8 cellular contexts compared by ENCODE assay signal in the genomic region with DNA sequence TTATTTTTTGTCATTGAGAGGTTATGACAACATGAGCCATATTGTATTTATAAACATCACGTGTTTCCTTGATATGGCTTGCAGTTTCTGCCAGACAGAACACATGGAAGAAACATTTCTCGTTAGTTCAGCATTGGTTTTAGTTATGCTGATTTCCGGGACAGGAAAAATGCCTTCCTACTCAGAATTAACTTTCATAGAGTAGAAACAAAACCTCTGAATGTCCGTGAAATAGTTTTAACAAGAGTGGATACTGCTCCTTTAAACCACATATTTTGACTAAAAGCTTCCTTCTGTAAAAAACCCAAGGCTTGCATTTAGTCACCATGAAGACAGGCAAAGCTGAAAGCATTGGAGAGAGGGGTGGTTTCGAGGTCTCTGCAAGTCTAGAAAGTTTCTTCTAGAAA.
DNase-seq lines count a peak whose midpoint lies in the region; ATAC-seq and TF ChIP-seq lines count a peak whose summit lies in the region.

No MANE protein-coding gene starts in this region.

- TF ChIP-seq POLR2A in erythroblast (IDR thresholded peaks at IDR 0.05; ENCODE audit: low read length): no peak

- peak; percentile 71 for DNase-seq in adipocyte (ENCODE audit: low read depth)
- no peak for DNase-seq in activated CD8-positive, alpha-beta memory T cell treated with anti-CD3 and anti-CD28 coated beads, Interleukin-2, amount 10 ng/mL, durations not matched to agents 7 days and 5 days
- DNase-seq in Kasumi-1 (lab: John Stamatoyannopoulos, UW): no peak
- DNase-seq in Calu3: no peak
- no peak for DNase-seq in erythroblast (lab: John Stamatoyannopoulos, UW)

- peaks cover 45% of the 10 kb centered on the region for H3K4me1 ChIP-seq in adipocyte (ENCODE audit: control insufficient read depth, insufficient read depth, low read length)

- ATAC-seq in GM18858 (IDR thresholded peaks at IDR 0.05; ENCODE audit: unreplicated experiment) (peak; percentile 94), HG02623 (IDR thresholded peaks at IDR 0.05; ENCODE audit: unreplicated experiment) (peak; percentile 89)
- ATAC-seq in activated CD8-positive, alpha-beta memory T cell treated with anti-CD3 and anti-CD28 coated beads, Interleukin-2, amount 10 ng/mL, durations not matched to agents 7 days and 5 days: no peak

- H3K36me3 Mint-ChIP-seq in nephron (ENCODE audit: low read depth) (peaks cover 31% of the 10 kb centered on the region), Calu3 (ENCODE audit: insufficient read depth, unreplicated experiment) (no peaks in the 10 kb centered on the region)
- H3K36me3 Mint-ChIP-seq in activated CD8-positive, alpha-beta memory T cell treated with anti-CD3 and anti-CD28 coated beads, Interleukin-2, amount 10 ng/mL, durations not matched to agents 7 days and 5 days: no peaks in the 10 kb centered on the region

- no peak for TF ChIP-seq CTCF in nephron (IDR thresholded peaks at IDR 0.05; ENCODE audit: unreplicated experiment in 3 of 3)
- no peak for TF ChIP-seq CTCF in Calu3 (IDR thresholded peaks at IDR 0.05; ENCODE audit: unreplicated experiment)

- H3K36me3 ChIP-seq in adipocyte (ENCODE audit: control insufficient read depth, insufficient read depth, low read length, severe bottlenecking): no peaks in the 10 kb centered on the region

- CTCF ChIA-PET in activated CD8-positive, alpha-beta memory T cell treated with anti-CD3 and anti-CD28 coated beads, Interleukin-2, amount 10 ng/mL, durations not matched to agents 7 days and 5 days (lab: Charles Lee): no interaction called here
- CTCF ChIA-PET in Calu3 (lab: Charles Lee): no interaction called here

- H3K9me3 ChIP-seq in adipocyte (ENCODE audit: control insufficient read depth, low read length): no peaks in the 10 kb centered on the region

- H3K27me3 ChIP-seq in adipocyte (replicated peaks; ENCODE audit: control insufficient read depth, insufficient read depth, low read length): no peaks in the 10 kb centered on the region

- intact Hi-C loops in Calu3 (cut with micrococcal nuclease; ENCODE audit: unreplicated experiment): no loop called here

- H3K4me1 Mint-ChIP-seq in nephron (peaks cover 45% of the 10 kb centered on the region), Calu3 (ENCODE audit: low read depth, unreplicated experiment) (peaks cover 16% of the 10 kb centered on the region)
- no peaks in the 10 kb centered on the region for H3K4me1 Mint-ChIP-seq in activated CD8-positive, alpha-beta memory T cell treated with anti-CD3 and anti-CD28 coated beads, Interleukin-2, amount 10 ng/mL, durations not matched to agents 7 days and 5 days

- H3K9me3 Mint-ChIP-seq in nephron (no peaks in the 10 kb centered on the region), Calu3 (ENCODE audit: low read depth, unreplicated experiment) (no peaks in the 10 kb centered on the region)
- H3K9me3 Mint-ChIP-seq in activated CD8-positive, alpha-beta memory T cell treated with anti-CD3 and anti-CD28 coated beads, Interleukin-2, amount 10 ng/mL, durations not matched to agents 7 days and 5 days (ENCODE audit: low read depth): peaks cover 2% of the 10 kb centered on the region

- BruUV-seq in Calu3 (replicated peaks; lab: Mats Ljungman, UMichigan): no TSS peak

- no peaks in the 10 kb centered on the region for H3K27me3 Mint-ChIP-seq in nephron (ENCODE audit: low read depth)
- peaks cover 26% of the 10 kb centered on the region for H3K27me3 Mint-ChIP-seq in activated CD8-positive, alpha-beta memory T cell treated with anti-CD3 and anti-CD28 coated beads, Interleukin-2, amount 10 ng/mL, durations not matched to agents 7 days and 5 days
- H3K27me3 Mint-ChIP-seq in Calu3 (ENCODE audit: unreplicated experiment): no peaks in the 10 kb centered on the region

- H3K27ac Mint-ChIP-seq in nephron (peak overlapping the region; percentile 71 to 88 (median 81)), Calu3 (ENCODE audit: unreplicated experiment) (no peak overlapping the region)
- no peak overlapping the region for H3K27ac Mint-ChIP-seq in activated CD8-positive, alpha-beta memory T cell treated with anti-CD3 and anti-CD28 coated beads, Interleukin-2, amount 10 ng/mL, durations not matched to agents 7 days and 5 days

- peak overlapping the region; percentile 74 for H3K4me3 ChIP-seq in adipocyte (ENCODE audit: low read length)

- H3K4me3 Mint-ChIP-seq in nephron (peak overlapping the region in 1 of 3 experiments; percentile 12), Calu3 (ENCODE audit: low read depth, unreplicated experiment) (no peak overlapping the region)
- H3K4me3 Mint-ChIP-seq in activated CD8-positive, alpha-beta memory T cell treated with anti-CD3 and anti-CD28 coated beads, Interleukin-2, amount 10 ng/mL, durations not matched to agents 7 days and 5 days: no peak overlapping the region

- peak overlapping the region; percentile 76 for H3K9ac ChIP-seq in adipocyte (ENCODE audit: low read length)

Comparison
In these comparisons a context has a peak if more than half of its experiments do, and no peak if none do; other contexts are left out.
1. H3K27ac Mint-ChIP-seq: peak in nephron (3 of 3); none in activated CD8-positive, alpha-beta memory T cell treated with anti-CD3 and anti-CD28 coated beads, Interleukin-2, amount 10 ng/mL, durations not matched to agents 7 days and 5 days (single experiment) and Calu3 (single experiment).